In the genomic region with DNA sequence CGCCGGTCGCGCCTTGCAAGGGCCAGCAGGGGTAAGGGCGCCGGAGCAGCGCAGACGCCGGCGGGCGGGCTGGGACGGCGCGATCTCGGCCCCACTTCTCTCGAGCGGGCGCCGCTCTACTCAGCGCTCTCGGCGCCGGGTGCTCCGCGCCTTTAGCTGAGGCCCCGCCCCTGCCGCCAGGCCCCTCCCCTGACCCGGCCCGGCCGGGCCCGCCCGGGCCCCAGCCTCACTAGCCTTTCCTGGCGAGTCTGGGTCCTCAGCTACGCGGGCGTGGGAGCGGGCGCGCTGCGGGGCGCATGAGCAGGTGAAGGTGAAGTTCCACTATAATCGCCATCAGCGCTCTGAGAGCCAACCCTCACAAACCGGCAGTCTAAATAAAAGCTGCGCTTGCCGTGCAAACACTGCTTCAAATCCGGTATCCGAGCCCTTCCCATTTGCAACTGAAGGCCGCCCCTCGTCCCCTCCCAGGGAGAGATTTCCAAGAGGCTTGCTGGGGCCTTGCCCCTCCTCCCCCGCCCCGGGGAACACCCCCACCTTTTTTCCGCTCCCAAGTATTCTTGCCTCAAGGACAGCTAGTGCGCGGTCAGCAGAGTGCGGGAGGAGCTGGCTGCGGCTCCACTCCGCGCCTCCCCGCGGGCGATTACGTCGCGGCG, we compare ENCODE assay signal across 8 cellular contexts. TPM values are rescaled to one million over a fixed set of nuclear protein-coding genes. Genes with fewer than 3 reads are reported as not detected.
A peak's percentile ranks its signal among the peaks of the same experiment; 100 is the strongest.
DNase-seq lines count a peak whose midpoint lies in the region; ATAC-seq and TF ChIP-seq lines count a peak whose summit lies in the region.

A gene with protein sequence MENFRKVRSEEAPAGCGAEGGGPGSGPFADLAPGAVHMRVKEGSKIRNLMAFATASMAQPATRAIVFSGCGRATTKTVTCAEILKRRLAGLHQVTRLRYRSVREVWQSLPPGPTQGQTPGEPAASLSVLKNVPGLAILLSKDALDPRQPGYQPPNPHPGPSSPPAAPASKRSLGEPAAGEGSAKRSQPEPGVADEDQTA (minus strand): TSS at position 125 of the 653 bp plus-strand sequence. CDS start 189 bp downstream, outside the sequence.

- TF ChIP-seq CTCF in GM12865 (IDR thresholded peaks at IDR 0.05; ENCODE audit: insufficient read depth, low read depth, low read length, missing control alignments) (no peak), chondrocyte (IDR thresholded peaks at IDR 0.05) (no peak), kidney epithelial cell (IDR thresholded peaks at IDR 0.05; ENCODE audit: insufficient read depth, low read length, poor library complexity, severe bottlenecking) (no peak)

- no peaks in the 10 kb centered on the region for H3K36me3 ChIP-seq in kidney epithelial cell (ENCODE audit: control insufficient read depth, insufficient read depth, low read length)

- peak within 1 kb of the TSS; percentile 89 for H3K4me3 Mint-ChIP-seq in chondrocyte (ENCODE audit: unreplicated experiment)

- DNase-seq in GM12865 (ENCODE audit: low read depth) (peak; percentile 82), NCI-H146 treated with DMSO at 0.1 percent for 48 hours (lab: John Stamatoyannopoulos, UW; ENCODE audit: unreplicated experiment) (peak; percentile 55), chondrocyte (ENCODE audit: low spot score) (no peak), kidney epithelial cell (ENCODE audit: low read depth) (peak; percentile 52), H4 (ENCODE audit: low spot score) (no peak)
- DNase-seq in activated CD4-positive, CD25-positive, alpha-beta regulatory T cell treated with anti-CD3 and anti-CD28 coated beads, Interleukin-2, amount 50 U/mL, for 72 hours: peak; percentile 72
- DNase-seq in stimulated activated CD4-positive, alpha-beta T cell treated with anti-CD3 and anti-CD28 coated beads, Interleukin-12 subunit alpha, Interleukin-12 subunit beta, amount 100 ng/mL, for 48 hours (ENCODE audit: low read depth in 2 of 3, low spot score in 1 of 3): peak; percentile 41 to 75 (median 72)

- H3K4me3 ChIP-seq in GM12865 (ENCODE audit: low read depth, low read length): peak within 1 kb of the TSS; percentile 63
- peak within 1 kb of the TSS; percentile 45 for H3K4me3 ChIP-seq in kidney epithelial cell (ENCODE audit: low read depth, low read length)

- no peaks in the 10 kb centered on the region for H3K27me3 Mint-ChIP-seq in chondrocyte (ENCODE audit: low read depth)

- H3K27ac Mint-ChIP-seq in chondrocyte (ENCODE audit: unreplicated experiment): peak within 1 kb of the TSS; percentile 86

- H3K4me1 Mint-ChIP-seq in chondrocyte (ENCODE audit: low read depth): peaks cover 44% of the 10 kb centered on the region

- peak; percentile 75 for ATAC-seq in HG02623 (IDR thresholded peaks at IDR 0.05; ENCODE audit: unreplicated experiment)

- H3K36me3 Mint-ChIP-seq in chondrocyte (ENCODE audit: low read depth): no peaks in the 10 kb centered on the region

- no peaks in the 10 kb centered on the region for H3K9me3 Mint-ChIP-seq in chondrocyte (ENCODE audit: low read depth)

- H3K27me3 ChIP-seq in kidney epithelial cell (ENCODE audit: control insufficient read depth, insufficient read depth, low read length): peaks cover 13% of the 10 kb centered on the region

RNA-seq across cellular contexts. Expression of the gene that starts here (rescaled TPM):
- total RNA-seq in chondrocyte: 12.2 to 17.8 TPM (median 17.7 TPM) in 3 replicates
- total RNA-seq in kidney epithelial cell: 9.6 and 12.8 TPM in 2 replicates
- 0.12 TPM in 1 of 2 replicates, not detected in the other for total RNA-seq in H4 (2014; rRNA removed; shearing (Covaris generic))

Comparison
In these comparisons a context has a peak if more than half of its experiments do, and no peak if none do; other contexts are left out.
1. DNase-seq: peak in GM12865 (single experiment), NCI-H146 treated with DMSO at 0.1 percent for 48 hours (single experiment), activated CD4-positive, CD25-positive, alpha-beta regulatory T cell treated with anti-CD3 and anti-CD28 coated beads, Interleukin-2, amount 50 U/mL, for 72 hours (single experiment), kidney epithelial cell (single experiment) and stimulated activated CD4-positive, alpha-beta T cell treated with anti-CD3 and anti-CD28 coated beads, Interleukin-12 subunit alpha, Interleukin-12 subunit beta, amount 100 ng/mL, for 48 hours (3 of 3); none in chondrocyte (single experiment) and H4 (single experiment).